In genomic region chr19:49877879-49878743, GRCh38 we compare ENCODE assay signal across 8 cellular contexts. TPM values are rescaled to one million over a fixed set of nuclear protein-coding genes. Genes with fewer than 3 reads are reported as not detected.
DNase-seq lines count a peak whose midpoint lies in the region; ATAC-seq, FAIRE-seq and TF ChIP-seq lines count a peak whose summit lies in the region.

No MANE protein-coding gene starts in this region.

- peak; percentile 43 for ATAC-seq in GM21360 (IDR thresholded peaks at IDR 0.05; ENCODE audit: unreplicated experiment)

- no peaks in the 10 kb centered on the region for H3K9me3 Mint-ChIP-seq in mesothelial cell of epicardium

- H3K36me3 Mint-ChIP-seq in mesothelial cell of epicardium: peaks cover 20% of the 10 kb centered on the region

- no peak overlapping the region for H3K27ac Mint-ChIP-seq in mesothelial cell of epicardium

- H3K4me1 Mint-ChIP-seq in mesothelial cell of epicardium: peaks cover 19% of the 10 kb centered on the region

- peak; percentile 26 for FAIRE-seq in endometrium (lab: Jason Lieb, UNC)

- no peaks in the 10 kb centered on the region for H3K27me3 Mint-ChIP-seq in mesothelial cell of epicardium (ENCODE audit: low read depth)

- no peak overlapping the region for H3K4me3 Mint-ChIP-seq in mesothelial cell of epicardium

- in situ Hi-C loops in Caki2 (cut with HindIII; ENCODE audit: low pct_unique_long_range_greater_than_20kb, low sequenced_read_pairs): no loop called here

- no peak for TF ChIP-seq CTCF in mesothelial cell of epicardium (IDR thresholded peaks at IDR 0.05; ENCODE audit: unreplicated experiment)

- DNase-seq in Caki2 (ENCODE audit: low read depth) (peak; percentile 96), HS-27A (ENCODE audit: low read depth) (peak; percentile 96), NK-92 (lab: John Stamatoyannopoulos, UW; ENCODE audit: unreplicated experiment) (peak; percentile 80), mesothelial cell of epicardium (ENCODE audit: low spot score in 2 of 2, unreplicated experiment in 2 of 2) (peak; percentile 97)
- peak; percentile 96 for DNase-seq in activated CD8-positive, alpha-beta memory T cell treated with anti-CD3 and anti-CD28 coated beads, Interleukin-2, amount 50 U/mL, for 1 hour (ENCODE audit: extremely low read depth)
- DNase-seq in stimulated activated CD8-positive, alpha-beta memory T cell treated with anti-CD3 and anti-CD28 coated beads, Interleukin-15, amount 100 ng/mL, for 48 hours (ENCODE audit: low read depth in 2 of 2): peak; percentile 98 to 99

RNA-seq across cellular contexts. Expression of gene TBC1D17, which starts 0.6 kb away (rescaled TPM):
- total RNA-seq in Caki2 (2014; rRNA removed; shearing (Covaris generic); ENCODE audit: low replicate concordance): 7.1 and 7.8 TPM in 2 replicates
- total RNA-seq in mesothelial cell of epicardium: 46.8 to 53.7 TPM (median 49.7 TPM) in 3 replicates

RNA-seq across cellular contexts. Expression of gene AKT1S1, which starts 1.0 kb away (rescaled TPM):
- total RNA-seq in Caki2 (2014; rRNA removed; shearing (Covaris generic); ENCODE audit: low replicate concordance): 8.0 and 12.9 TPM in 2 replicates
- 41.8 to 45.3 TPM (median 42.5 TPM) in 3 replicates for total RNA-seq in mesothelial cell of epicardium

RNA-seq across cellular contexts. Expression of gene PNKP, which starts 10.7 kb away (rescaled TPM):
- total RNA-seq in Caki2 (2014; rRNA removed; shearing (Covaris generic); ENCODE audit: low replicate concordance): 61.9 and 99.6 TPM in 2 replicates
- total RNA-seq in mesothelial cell of epicardium: 96.6 to 103 TPM (median 97.8 TPM) in 3 replicates

RNA-seq across cellular contexts. Expression of gene IL4I1, which starts 18.6 kb away (rescaled TPM):
- 8.9 and 9.5 TPM in 2 replicates for total RNA-seq in Caki2 (2014; rRNA removed; shearing (Covaris generic); ENCODE audit: low replicate concordance)
- 1.3 to 1.7 TPM (median 1.6 TPM) in 3 replicates for total RNA-seq in mesothelial cell of epicardium

RNA-seq across cellular contexts. Expression of gene PTOV1, which starts 27.2 kb away (rescaled TPM):
- total RNA-seq in Caki2 (2014; rRNA removed; shearing (Covaris generic); ENCODE audit: low replicate concordance): 126 and 143 TPM in 2 replicates
- total RNA-seq in mesothelial cell of epicardium: 415 to 431 TPM (median 422 TPM) in 3 replicates

Comparison
In these comparisons a context has a peak if more than half of its experiments do, and no peak if none do; other contexts are left out.
1. Peak in every context shown above with its lines: DNase-seq and ATAC-seq.